In the genomic region with DNA sequence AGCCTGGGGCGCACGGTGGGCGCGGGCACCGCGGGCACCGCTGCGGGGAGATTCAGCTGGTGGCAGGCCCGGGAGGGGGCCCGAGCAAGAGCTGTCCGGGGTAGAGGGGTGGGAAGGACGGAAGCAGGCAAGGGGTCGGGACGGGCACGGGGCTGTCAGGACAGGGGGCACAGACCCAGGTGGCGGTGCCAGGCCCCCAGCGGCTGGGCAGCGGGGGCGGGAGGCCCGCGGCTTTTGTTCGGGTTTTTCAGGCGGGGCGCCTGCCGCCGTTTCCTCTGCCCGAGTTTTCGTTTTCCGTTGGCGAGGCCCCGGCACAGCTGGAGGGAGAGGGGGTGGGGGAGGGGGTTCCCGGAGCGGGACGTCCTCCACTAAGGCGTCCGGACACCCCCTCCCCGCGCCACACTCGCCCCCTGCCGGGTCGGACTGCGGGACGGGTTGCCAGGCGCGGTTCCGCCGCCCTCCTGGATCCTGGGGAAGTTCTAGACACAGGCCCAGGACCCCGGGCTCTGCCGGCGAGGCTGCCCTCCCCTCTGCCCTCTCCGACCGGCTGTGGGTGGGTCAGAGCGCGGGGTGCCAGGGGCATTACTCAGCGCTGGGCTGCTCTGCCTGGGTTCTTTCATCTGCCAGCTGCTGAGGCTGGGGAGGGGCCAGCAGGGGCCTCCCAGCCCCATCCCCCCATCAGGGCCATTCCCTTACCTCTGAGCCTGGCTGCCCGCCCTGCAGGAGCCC, we compare ENCODE assay signal across 8 cellular contexts.
DNase-seq lines count a peak whose midpoint lies in the region; ATAC-seq and TF ChIP-seq lines count a peak whose summit lies in the region.

No MANE protein-coding gene starts in this region.

- peak; percentile 82 for DNase-seq in astrocyte of the hippocampus (ENCODE audit: low read depth, low spot score)

- H3K27me3 ChIP-seq in BLaER1 treated with 17β-estradiol and CSF1 and Interleukin-3, amounts not matched to agents 10 nM and 100 nM, result no peaks in the 10 kb centered on the region
- peaks cover 5% of the 10 kb centered on the region for H3K27me3 ChIP-seq in iPS-15b (ENCODE audit: control insufficient read depth, insufficient read depth, low read length)
- H3K27me3 ChIP-seq in rectal smooth muscle tissue (ENCODE audit: control insufficient read depth, insufficient read depth, low read length), result no peaks in the 10 kb centered on the region

- peaks cover 0 to 29% (median 24%) of the 10 kb centered on the region in 11 experiments; a peak in 20 of 22 replicates for H3K36me3 ChIP-seq in BLaER1 treated with 17β-estradiol and CSF1 and Interleukin-3, amounts not matched to agents 10 nM and 100 nM
- H3K36me3 ChIP-seq in iPS-15b (ENCODE audit: control insufficient read depth, insufficient read depth, low read length), result no peaks in the 10 kb centered on the region
- H3K36me3 ChIP-seq in rectal smooth muscle tissue (ENCODE audit: control insufficient read depth, insufficient read depth, low read length), result no peaks in the 10 kb centered on the region

- peak overlapping the region; percentile 80 to 94 (median 89) for H3K9ac ChIP-seq in BLaER1 treated with 17β-estradiol and CSF1 and Interleukin-3, amounts not matched to agents 10 nM and 100 nM
- H3K9ac ChIP-seq in iPS-15b (ENCODE audit: low read depth, low read length) (no peak overlapping the region), rectal smooth muscle tissue (ENCODE audit: low read length) (peak overlapping the region; percentile 60)

- peak; percentile 25; the same call in 1 of the 2 replicates for TF ChIP-seq EP300 in Ishikawa (IDR thresholded peaks at IDR 0.05; ENCODE audit: borderline replicate concordance)

- H3K27ac ChIP-seq in BLaER1 treated with 17β-estradiol and CSF1 and Interleukin-3, amounts not matched to agents 10 nM and 100 nM, result peak overlapping the region; percentile 53 to 95 (median 88)
- H3K27ac ChIP-seq in rectal smooth muscle tissue (ENCODE audit: low read depth, low read length), result peak overlapping the region; percentile 92

- no peaks in the 10 kb centered on the region for H3K9me3 ChIP-seq in BLaER1 treated with 17β-estradiol and CSF1 and Interleukin-3, amounts not matched to agents 10 nM and 100 nM (replicated peaks in 1 of 11)
- H3K9me3 ChIP-seq in iPS-15b (ENCODE audit: control insufficient read depth, insufficient read depth, low read length), result no peaks in the 10 kb centered on the region

- no peak for TF ChIP-seq RAD21 in Ishikawa (IDR thresholded peaks at IDR 0.05; ENCODE audit: low read depth)

- no peak for ATAC-seq in HG03460 (IDR thresholded peaks at IDR 0.05; ENCODE audit: unreplicated experiment)
- no peak for ATAC-seq in GM18519 (IDR thresholded peaks at IDR 0.05; ENCODE audit: low FRiP score, unreplicated experiment)
- ATAC-seq in GM21360 (IDR thresholded peaks at IDR 0.05; ENCODE audit: unreplicated experiment), result no peak

- peak overlapping the region; percentile 81 to 98 (median 95) for H3K4me2 ChIP-seq in BLaER1 treated with 17β-estradiol and CSF1 and Interleukin-3, amounts not matched to agents 10 nM and 100 nM

- peaks cover 64 to 79% (median 76%) of the 10 kb centered on the region in 10 experiments for H3K4me1 ChIP-seq in BLaER1 treated with 17β-estradiol and CSF1 and Interleukin-3, amounts not matched to agents 10 nM and 100 nM
- peaks cover 19% of the 10 kb centered on the region for H3K4me1 ChIP-seq in iPS-15b (ENCODE audit: control insufficient read depth, insufficient read depth, low read length)
- H3K4me1 ChIP-seq in rectal smooth muscle tissue (ENCODE audit: control insufficient read depth, insufficient read depth, low read length), result peaks cover 39% of the 10 kb centered on the region

- peaks cover 16 to 55% (median 50%) of the 10 kb centered on the region in 11 experiments; a peak in 21 of 22 replicates for H4K20me1 ChIP-seq in BLaER1 treated with 17β-estradiol and CSF1 and Interleukin-3, amounts not matched to agents 10 nM and 100 nM

- peak overlapping the region; percentile 83 to 97 (median 92) for H3K4me3 ChIP-seq in BLaER1 treated with 17β-estradiol and CSF1 and Interleukin-3, amounts not matched to agents 10 nM and 100 nM
- peak overlapping the region; percentile 65 for H3K4me3 ChIP-seq in iPS-15b (ENCODE audit: low read depth, low read length)
- peak overlapping the region; percentile 75 for H3K4me3 ChIP-seq in rectal smooth muscle tissue (ENCODE audit: low read length)

TF ChIP-seq in Ishikawa, 13 proteins besides CTCF, POLR2A, EP300 and RAD21:
- TF ChIP-seq TAF1 (IDR thresholded peaks at IDR 0.05; ENCODE audit: low read depth) (peak; percentile 16; the same call in 1 of the 2 replicates), ZBTB7A (IDR thresholded peaks at IDR 0.05; ENCODE audit: low read depth) (peak; percentile 98), EGR1 (IDR thresholded peaks at IDR 0.05) (peak; percentile 49; the same call in 1 of the 2 replicates), NFIC (IDR thresholded peaks at IDR 0.05) (peak; percentile 30; the same call in 1 of the 2 replicates), TEAD4 (IDR thresholded peaks at IDR 0.05) (no peak; the same call in 1 of the 2 replicates), CEBPB (IDR thresholded peaks at IDR 0.05) (no peak), TCF12 (IDR thresholded peaks at IDR 0.05; ENCODE audit: low read depth) (peak; percentile 87), YY1 (IDR thresholded peaks at IDR 0.05; ENCODE audit: low read depth) (no peak), CREB1 (IDR thresholded peaks at IDR 0.05; ENCODE audit: low read depth) (no peak), FOXM1 (IDR thresholded peaks at IDR 0.05; ENCODE audit: borderline replicate concordance, low read depth) (0 out of 2 replicates have a peak, but pooled peaks have one; percentile 36)
- TF ChIP-seq, protein P1, sequence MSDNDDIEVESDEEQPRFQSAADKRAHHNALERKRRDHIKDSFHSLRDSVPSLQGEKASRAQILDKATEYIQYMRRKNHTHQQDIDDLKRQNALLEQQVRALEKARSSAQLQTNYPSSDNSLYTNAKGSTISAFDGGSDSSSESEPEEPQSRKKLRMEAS (IDR thresholded peaks at IDR 0.05), result peak; percentile 24; the same call in 1 of the 2 replicates
- TF ChIP-seq, protein P2, sequence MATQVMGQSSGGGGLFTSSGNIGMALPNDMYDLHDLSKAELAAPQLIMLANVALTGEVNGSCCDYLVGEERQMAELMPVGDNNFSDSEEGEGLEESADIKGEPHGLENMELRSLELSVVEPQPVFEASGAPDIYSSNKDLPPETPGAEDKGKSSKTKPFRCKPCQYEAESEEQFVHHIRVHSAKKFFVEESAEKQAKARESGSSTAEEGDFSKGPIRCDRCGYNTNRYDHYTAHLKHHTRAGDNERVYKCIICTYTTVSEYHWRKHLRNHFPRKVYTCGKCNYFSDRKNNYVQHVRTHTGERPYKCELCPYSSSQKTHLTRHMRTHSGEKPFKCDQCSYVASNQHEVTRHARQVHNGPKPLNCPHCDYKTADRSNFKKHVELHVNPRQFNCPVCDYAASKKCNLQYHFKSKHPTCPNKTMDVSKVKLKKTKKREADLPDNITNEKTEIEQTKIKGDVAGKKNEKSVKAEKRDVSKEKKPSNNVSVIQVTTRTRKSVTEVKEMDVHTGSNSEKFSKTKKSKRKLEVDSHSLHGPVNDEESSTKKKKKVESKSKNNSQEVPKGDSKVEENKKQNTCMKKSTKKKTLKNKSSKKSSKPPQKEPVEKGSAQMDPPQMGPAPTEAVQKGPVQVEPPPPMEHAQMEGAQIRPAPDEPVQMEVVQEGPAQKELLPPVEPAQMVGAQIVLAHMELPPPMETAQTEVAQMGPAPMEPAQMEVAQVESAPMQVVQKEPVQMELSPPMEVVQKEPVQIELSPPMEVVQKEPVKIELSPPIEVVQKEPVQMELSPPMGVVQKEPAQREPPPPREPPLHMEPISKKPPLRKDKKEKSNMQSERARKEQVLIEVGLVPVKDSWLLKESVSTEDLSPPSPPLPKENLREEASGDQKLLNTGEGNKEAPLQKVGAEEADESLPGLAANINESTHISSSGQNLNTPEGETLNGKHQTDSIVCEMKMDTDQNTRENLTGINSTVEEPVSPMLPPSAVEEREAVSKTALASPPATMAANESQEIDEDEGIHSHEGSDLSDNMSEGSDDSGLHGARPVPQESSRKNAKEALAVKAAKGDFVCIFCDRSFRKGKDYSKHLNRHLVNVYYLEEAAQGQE (IDR thresholded peaks at IDR 0.05; ENCODE audit: low read depth), result no peak
- TF ChIP-seq, protein P3, sequence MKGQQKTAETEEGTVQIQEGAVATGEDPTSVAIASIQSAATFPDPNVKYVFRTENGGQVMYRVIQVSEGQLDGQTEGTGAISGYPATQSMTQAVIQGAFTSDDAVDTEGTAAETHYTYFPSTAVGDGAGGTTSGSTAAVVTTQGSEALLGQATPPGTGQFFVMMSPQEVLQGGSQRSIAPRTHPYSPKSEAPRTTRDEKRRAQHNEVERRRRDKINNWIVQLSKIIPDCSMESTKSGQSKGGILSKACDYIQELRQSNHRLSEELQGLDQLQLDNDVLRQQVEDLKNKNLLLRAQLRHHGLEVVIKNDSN (IDR thresholded peaks at IDR 0.05), result no peak
